In genomic region chr7:143345428-143345900, GRCh38 we compare ENCODE assay signal across 8 cellular contexts. TPM values are rescaled to one million over a fixed set of nuclear protein-coding genes. Genes with fewer than 3 reads are reported as not detected.
DNase-seq lines count a peak whose midpoint lies in the region; ATAC-seq, FAIRE-seq and TF ChIP-seq lines count a peak whose summit lies in the region.
"Had no signal": no experiment of that assay in that cellular context is flagged by ENCODE, and none has a peak within 500 bp of the region (broad histone marks: within the 10 kb centered on the region; RNA-seq: fewer than 3 reads in every experiment).

No MANE protein-coding gene starts in this region.

- no peaks in the 10 kb centered on the region for H3K9me3 ChIP-seq in H1 (ENCODE audit: insufficient read depth in 2 of 2, low read depth in 1 of 2, low read length in 1 of 2)

- H2AK5ac ChIP-seq in H1 (ENCODE audit: low read depth, low read length) = no peak overlapping the region

- H3K14ac ChIP-seq in H1 (ENCODE audit: insufficient read length) = no peak overlapping the region

- no peak for FAIRE-seq in H1 (lab: Jason Lieb, UNC)

- H3K4me1 Mint-ChIP-seq in IgD-negative memory B cell (peaks cover 6 to 7% (median 6%) of the 10 kb centered on the region in 3 donors), naive B cell (peaks cover 6 to 11% (median 9%) of the 10 kb centered on the region in 3 donors)
- H3K4me1 Mint-ChIP-seq in activated CD4-positive, alpha-beta memory T cell treated with anti-CD3 and anti-CD28 coated beads for 36 hours (ENCODE audit: low read depth) = peaks cover 15% of the 10 kb centered on the region

- peak overlapping the region; percentile 53; the same call in 1 of the 2 replicates for H2BK15ac ChIP-seq in H1 (ENCODE audit: low read length)

- H4K5ac ChIP-seq in H1 (ENCODE audit: insufficient read length, low read depth, low read length) = no peak overlapping the region

- H3K27ac Mint-ChIP-seq in IgD-negative memory B cell (no peak overlapping the region), naive B cell (peak overlapping the region in 1 of 6 donors; percentile 70)
- H3K27ac Mint-ChIP-seq in activated CD4-positive, alpha-beta memory T cell treated with anti-CD3 and anti-CD28 coated beads for 36 hours = no peak overlapping the region

- no peaks in the 10 kb centered on the region for H3K79me2 ChIP-seq in H1 (ENCODE audit: control insufficient read depth in 1 of 2, insufficient read depth in 2 of 2, low read length in 2 of 2)

- no peak overlapping the region for H4K91ac ChIP-seq in H1 (replicated peaks; ENCODE audit: insufficient read length, low read length)

- DNase-seq in activated CD4-positive, alpha-beta memory T cell treated with anti-CD3 and anti-CD28 coated beads for 36 hours = peak; percentile 81
- DNase-seq in H1 (ENCODE audit: low read depth in 1 of 2, low spot score in 2 of 2) (peak; percentile 82), naive B cell (peak; percentile 9), NCI-H2081 (lab: John Stamatoyannopoulos, UW) (no peak)
- DNase-seq in stimulated activated naive CD8-positive, alpha-beta T cell treated with anti-CD3 and anti-CD28 coated beads, Interleukin-15, Interleukin-2, amounts not matched to agents 100 U/mL and 50 U/mL, for 24 hours = peak; percentile 75

- no peak overlapping the region; the same call in 1 of the 2 replicates for H2BK12ac ChIP-seq in H1 (ENCODE audit: low read depth, low read length)

- no peaks in the 10 kb centered on the region for H3K36me3 ChIP-seq in H1 (ENCODE audit: control insufficient read depth in 2 of 4, insufficient read depth in 4 of 4, low read length in 3 of 4)

- no peak overlapping the region for H2BK120ac ChIP-seq in H1 (replicated peaks; ENCODE audit: low read depth, low read length)

- no peaks in the 10 kb centered on the region; the same call in 1 of the 2 replicates for H3K23me2 ChIP-seq in H1 (ENCODE audit: low read depth, low read length)

- H3K27me3 ChIP-seq in H1 (replicated peaks in 1 of 4; ENCODE audit: control insufficient read depth in 3 of 4, extremely low read depth in 1 of 4, insufficient read depth in 3 of 4, low read length in 3 of 4) = peaks cover 0 to 3% (median 0%) of the 10 kb centered on the region in 4 experiments; a peak in 2 of 7 replicates

- peak in 1 of 2 experiments; percentile 29; a peak in 1 of 3 replicates for TF ChIP-seq EP300 in H1 (IDR thresholded peaks at IDR 0.05; ENCODE audit: borderline replicate concordance in 1 of 2, low read depth in 2 of 2, low read length in 2 of 2)

- H3K9me3 Mint-ChIP-seq in IgD-negative memory B cell (no peaks in the 10 kb centered on the region), naive B cell (no peaks in the 10 kb centered on the region)
- no peaks in the 10 kb centered on the region for H3K9me3 Mint-ChIP-seq in activated CD4-positive, alpha-beta memory T cell treated with anti-CD3 and anti-CD28 coated beads for 36 hours

- H3K36me3 Mint-ChIP-seq in IgD-negative memory B cell (no peaks in the 10 kb centered on the region), naive B cell (no peaks in the 10 kb centered on the region)
- no peaks in the 10 kb centered on the region for H3K36me3 Mint-ChIP-seq in activated CD4-positive, alpha-beta memory T cell treated with anti-CD3 and anti-CD28 coated beads for 36 hours

- H3K18ac ChIP-seq in H1 (ENCODE audit: extremely low read depth, low read length) = peak overlapping the region; percentile 68; the same call in 1 of the 2 replicates

- intact Hi-C loops in activated CD4-positive, alpha-beta memory T cell treated with anti-CD3 and anti-CD28 coated beads for 36 hours (cut with micrococcal nuclease) = no loop called here

- ATAC-seq in GM19372 (IDR thresholded peaks at IDR 0.05; ENCODE audit: low read depth, unreplicated experiment) (peak; percentile 88), naive B cell (ENCODE audit: low read depth in 2 of 2) (peak; percentile 89 to 90)
- peak; percentile 98 for ATAC-seq in stimulated activated naive CD8-positive, alpha-beta T cell treated with anti-CD3 and anti-CD28 coated beads, Interleukin-15, Interleukin-2, amounts not matched to agents 100 U/mL and 50 U/mL, for 24 hours

- H3K4me1 ChIP-seq in H1 (replicated peaks in 1 of 4; ENCODE audit: control insufficient read depth in 3 of 4, insufficient read depth in 4 of 4, low read length in 3 of 4) = peaks cover 0 to 6% (median 3%) of the 10 kb centered on the region in 4 experiments; a peak in 3 of 7 replicates

- H4K8ac ChIP-seq in H1 (ENCODE audit: extremely low read depth, insufficient read depth, low read length) = peak overlapping the region; percentile 17; the same call in 1 of the 2 replicates

- H3K4ac ChIP-seq in H1 (replicated peaks; ENCODE audit: insufficient read length, low read depth, low read length) = no peak overlapping the region

- no peak overlapping the region for H3K56ac ChIP-seq in H1 (replicated peaks; ENCODE audit: insufficient read length, low read depth, low read length)

- WGBS in H1 (ENCODE audit: extremely low coverage in 1 of 2, insufficient coverage in 1 of 2, insufficient read length in 1 of 2, insufficient replicate concordance in 2 of 2, low coverage in 1 of 2, low lambda C conversion rate in 2 of 2, missing lambda C conversion rate in 1 of 2), 2 experiments = 4% methylated on average over 29 of the region's 35 CpGs; no CpG with 5 or more reads in 1 of the 2 experiments

- H3K4me3 Mint-ChIP-seq in IgD-negative memory B cell = peak overlapping the region; percentile 31 to 92 (median 73)
- H3K4me3 Mint-ChIP-seq in activated CD4-positive, alpha-beta memory T cell treated with anti-CD3 and anti-CD28 coated beads for 36 hours = peak overlapping the region; percentile 65
- H3K4me3 Mint-ChIP-seq in naive B cell = peak overlapping the region in 6 of 8 donors; percentile 49 to 84 (median 59)

- H3K27ac ChIP-seq in H1 (ENCODE audit: low read depth, low read length) = no peak overlapping the region

- H4K20me1 ChIP-seq in H1 (replicated peaks in 1 of 2; ENCODE audit: control insufficient read depth in 1 of 2, insufficient read depth in 2 of 2, low read length in 2 of 2) = no peaks in the 10 kb centered on the region

- TF ChIP-seq CTCF in H1 (IDR thresholded peaks at IDR 0.05; ENCODE audit: control extremely low read depth in 1 of 3, insufficient read depth in 1 of 3, low read depth in 1 of 3, low read length in 3 of 3) = peak; percentile 56 to 68 (median 60)

- no peak overlapping the region for H3K23ac ChIP-seq in H1 (ENCODE audit: insufficient read length)

- peak overlapping the region; percentile 35 for H2AFZ ChIP-seq in H1 (ENCODE audit: low read length)

- no peak overlapping the region for H3K9ac ChIP-seq in H1 (replicated peaks in 1 of 4; ENCODE audit: extremely low read depth in 1 of 4, low read depth in 3 of 4, low read length in 3 of 4)

- H3K79me1 ChIP-seq in H1 (ENCODE audit: low read depth, low read length) = no peaks in the 10 kb centered on the region

- POLR2A ChIA-PET in activated CD4-positive, alpha-beta memory T cell treated with anti-CD3 and anti-CD28 coated beads for 36 hours (lab: Charles Lee) = no interaction called here
- POLR2A ChIA-PET in H1 (lab: Charles Lee; ENCODE audit: partially characterized antibody) = interaction anchor here (0.6 to 3.1 kb wide), 13 partner anchors 9 to 63 kb away, joined by 3 to 12 read pairs (median 5); partner anchors contain the start of genes EPHA1, FAM131B and ZYX

- H3K4me2 ChIP-seq in H1 (ENCODE audit: insufficient read depth in 1 of 2, low read depth in 2 of 2, low read length in 2 of 2) = peak overlapping the region; percentile 8 to 56; a peak in 3 of 4 replicates

- H3K27me3 Mint-ChIP-seq in IgD-negative memory B cell (peaks cover 16% of the 10 kb centered on the region), naive B cell (peaks cover 19 to 58% (median 58%) of the 10 kb centered on the region in 3 donors)
- H3K27me3 Mint-ChIP-seq in activated CD4-positive, alpha-beta memory T cell treated with anti-CD3 and anti-CD28 coated beads for 36 hours = no peaks in the 10 kb centered on the region

- no peak for TF ChIP-seq POLR2A in H1 (IDR thresholded peaks at IDR 0.05; ENCODE audit: control extremely low read depth in 1 of 2, low read depth in 2 of 2, low read length in 2 of 2)

- CTCF ChIA-PET in activated CD4-positive, alpha-beta memory T cell treated with anti-CD3 and anti-CD28 coated beads for 36 hours (lab: Charles Lee) = interaction anchor here (0.6 to 2.3 kb wide), 25 partner anchors 10 to 392 kb away, joined by 3 to 22 read pairs (median 5); partner anchors contain the start of gene CASP2
- CTCF ChIA-PET in H1 (lab: Charles Lee; ENCODE audit: partially characterized antibody) = interaction anchor here (0.7 to 5.8 kb wide), 27 partner anchors 10 to 154 kb away, joined by 3 to 50 read pairs (median 7); partner anchors contain the start of gene EPHA1

- peak overlapping the region; percentile 55; the same call in 1 of the 2 replicates for H2BK5ac ChIP-seq in H1 (ENCODE audit: low read depth, low read length)

- peak; percentile 19 to 47; a peak in 3 of 4 replicates for TF ChIP-seq RAD21 in H1 (IDR thresholded peaks at IDR 0.05 in 1 of 2, conservative IDR thresholded peaks at IDR 0.05 in 1 of 2; ENCODE audit: low read depth in 2 of 2, low read length in 2 of 2)

- H3K4me3 ChIP-seq in H1 (ENCODE audit: extremely low read depth in 1 of 4, insufficient read depth in 2 of 4, low read depth in 3 of 4, low read length in 4 of 4) = peak overlapping the region; percentile 15 to 55 (median 27); a peak in 5 of 8 replicates

- peak overlapping the region; percentile 66; the same call in 1 of the 2 replicates for H2BK20ac ChIP-seq in H1 (ENCODE audit: low read length)

RNA-seq across cellular contexts. Expression of gene FAM131B, which starts 17.0 kb away (rescaled TPM):
- 0.38 TPM for polyA plus RNA-seq in IgD-negative memory B cell
- total RNA-seq in activated CD4-positive, alpha-beta memory T cell treated with anti-CD3 and anti-CD28 coated beads for 36 hours = 1 to 10 TPM; 1.9 to 2.3 TPM
- total RNA-seq in H1 (2021; fragmentation: NEBNext Ultra II Directional; extraction: Animal tissue kit (Norgen Biotek cat#: 25700)) = 35.5 and 38.2 TPM in 2 replicates
- 23.1 and 28.8 TPM in 2 replicates for polyA plus RNA-seq in H1 (2011; rRNA removed)
- polyA plus RNA-seq in H1 (2011; cell fraction: cytosol; rRNA removed) = 27.9 TPM
- 37.7 TPM for polyA plus RNA-seq in H1 (2011; cell fraction: nucleus; rRNA removed)
- polyA plus RNA-seq in H1 (2012, experiment 1 of 2) = 22.4 to 28.3 TPM (median 26.2 TPM) in 4 replicates
- polyA plus RNA-seq in H1 (2012, experiment 2 of 2) = 25.4 TPM
- 11.6 TPM for polyA plus RNA-seq in H1 (2013, experiment 1 of 2)
- 12.8 TPM for polyA plus RNA-seq in H1 (2013, experiment 2 of 2)
- polyA minus RNA-seq in H1 (2011; rRNA and poly(A)+ RNA removed) = 51.2 and 57.7 TPM in 2 replicates
- polyA minus RNA-seq in H1 (2011; cell fraction: cytosol; rRNA and poly(A)+ RNA removed) = 20.8 TPM
- 25.5 TPM for polyA minus RNA-seq in H1 (2011; cell fraction: nucleus; rRNA and poly(A)+ RNA removed)
- polyA plus RNA-seq in naive B cell (ENCODE audit: low read depth in 6 of 6) = not detected

RNA-seq across cellular contexts. Expression of gene CLCN1, which starts 29.6 kb away (rescaled TPM):
- polyA plus RNA-seq in IgD-negative memory B cell (not detected), H1 (2011; rRNA removed) (0.36 and 0.38 TPM in 2 replicates), naive B cell (ENCODE audit: low read depth in 6 of 6) (not detected)
- under 1 TPM in 1 of 2 experiments, not detected in 1; 0.17 TPM for total RNA-seq in activated CD4-positive, alpha-beta memory T cell treated with anti-CD3 and anti-CD28 coated beads for 36 hours
- total RNA-seq in H1 (2021; fragmentation: NEBNext Ultra II Directional; extraction: Animal tissue kit (Norgen Biotek cat#: 25700)) = 0.33 and 0.41 TPM in 2 replicates
- polyA plus RNA-seq in H1 (2011; cell fraction: cytosol; rRNA removed) = 0.27 TPM
- 0.36 TPM for polyA plus RNA-seq in H1 (2011; cell fraction: nucleus; rRNA removed)
- 0.21 to 0.34 TPM (median 0.30 TPM) in 4 replicates for polyA plus RNA-seq in H1 (2012, experiment 1 of 2)
- 0.25 TPM for polyA plus RNA-seq in H1 (2012, experiment 2 of 2)
- 0.16 TPM for polyA plus RNA-seq in H1 (2013, experiment 1 of 2)
- polyA plus RNA-seq in H1 (2013, experiment 2 of 2) = 0.20 TPM
- polyA minus RNA-seq in H1 (2011; rRNA and poly(A)+ RNA removed) = 0.09 and 0.15 TPM in 2 replicates
- polyA minus RNA-seq in H1 (2011; cell fraction: cytosol; rRNA and poly(A)+ RNA removed) = not detected
- not detected for polyA minus RNA-seq in H1 (2011; cell fraction: nucleus; rRNA and poly(A)+ RNA removed)
- total RNA-seq: dermis microvascular lymphatic vessel endothelial cell had no signal

RNA-seq across cellular contexts. Expression of gene ZYX, which starts 35.7 kb away (rescaled TPM):
- 51.3 TPM for polyA plus RNA-seq in IgD-negative memory B cell
- 100 to 1,000 TPM; 137 to 140 TPM for total RNA-seq in activated CD4-positive, alpha-beta memory T cell treated with anti-CD3 and anti-CD28 coated beads for 36 hours
- 159 and 174 TPM in 2 replicates for total RNA-seq in H1 (2021; fragmentation: NEBNext Ultra II Directional; extraction: Animal tissue kit (Norgen Biotek cat#: 25700))
- 40.6 and 77.9 TPM in 2 replicates for polyA plus RNA-seq in H1 (2011; rRNA removed)
- 25.7 TPM for polyA plus RNA-seq in H1 (2011; cell fraction: cytosol; rRNA removed)
- polyA plus RNA-seq in H1 (2011; cell fraction: nucleus; rRNA removed) = 107 TPM
- polyA plus RNA-seq in H1 (2012, experiment 1 of 2) = 138 to 177 TPM (median 171 TPM) in 4 replicates
- polyA plus RNA-seq in H1 (2012, experiment 2 of 2) = 172 TPM
- 166 TPM for polyA plus RNA-seq in H1 (2013, experiment 1 of 2)
- 163 TPM for polyA plus RNA-seq in H1 (2013, experiment 2 of 2)
- polyA minus RNA-seq in H1 (2011; rRNA and poly(A)+ RNA removed) = 21.5 and 32.9 TPM in 2 replicates
- polyA minus RNA-seq in H1 (2011; cell fraction: cytosol; rRNA and poly(A)+ RNA removed) = 70.7 TPM
- 64.8 TPM for polyA minus RNA-seq in H1 (2011; cell fraction: nucleus; rRNA and poly(A)+ RNA removed)
- polyA plus RNA-seq in naive B cell (ENCODE audit: low read depth in 6 of 6) = 10 to 100 TPM in 4 of 6 donors, 1 to 10 TPM in 2; 4.7 to 21.4 (median 12.2) TPM

RNA-seq across cellular contexts. Expression of gene CASP2, which starts 57.3 kb away (rescaled TPM):
- polyA plus RNA-seq in IgD-negative memory B cell (23.7 TPM), H1 (2011; rRNA removed) (18.3 and 23.7 TPM in 2 replicates), naive B cell (ENCODE audit: low read depth in 6 of 6) (10 to 100 TPM in 5 of 6 donors, 1 to 10 TPM in 1; 4.2 to 42.7 (median 23.9) TPM)
- total RNA-seq in activated CD4-positive, alpha-beta memory T cell treated with anti-CD3 and anti-CD28 coated beads for 36 hours = 100 to 1,000 TPM; 117 to 129 TPM
- 32.8 and 35.3 TPM in 2 replicates for total RNA-seq in H1 (2021; fragmentation: NEBNext Ultra II Directional; extraction: Animal tissue kit (Norgen Biotek cat#: 25700))
- 18.3 TPM for polyA plus RNA-seq in H1 (2011; cell fraction: cytosol; rRNA removed)
- polyA plus RNA-seq in H1 (2011; cell fraction: nucleus; rRNA removed) = 34.3 TPM
- 18.4 to 21.4 TPM (median 19.0 TPM) in 4 replicates for polyA plus RNA-seq in H1 (2012, experiment 1 of 2)
- 7.8 TPM for polyA plus RNA-seq in H1 (2012, experiment 2 of 2)
- polyA plus RNA-seq in H1 (2013, experiment 1 of 2) = 17.7 TPM
- polyA plus RNA-seq in H1 (2013, experiment 2 of 2) = 17.0 TPM
- 53.5 and 68.2 TPM in 2 replicates for polyA minus RNA-seq in H1 (2011; rRNA and poly(A)+ RNA removed)
- polyA minus RNA-seq in H1 (2011; cell fraction: cytosol; rRNA and poly(A)+ RNA removed) = 18.6 TPM
- polyA minus RNA-seq in H1 (2011; cell fraction: nucleus; rRNA and poly(A)+ RNA removed) = 36.3 TPM

Comparison
In these comparisons a context has a peak if more than half of its experiments do, and no peak if none do; other contexts are left out.
1. DNase-seq: peak in activated CD4-positive, alpha-beta memory T cell treated with anti-CD3 and anti-CD28 coated beads for 36 hours (single experiment), H1 (2 of 2), naive B cell (single experiment) and stimulated activated naive CD8-positive, alpha-beta T cell treated with anti-CD3 and anti-CD28 coated beads, Interleukin-15, Interleukin-2, amounts not matched to agents 100 U/mL and 50 U/mL, for 24 hours (single experiment); none in NCI-H2081 (0 of 2).
2. Peak in every context shown above with its lines, with median percentiles within 50 percentile points of each other: ATAC-seq and H3K4me3 Mint-ChIP-seq.